Comparison of ENCODE assay signal across 8 cellular contexts in the genomic region with DNA sequence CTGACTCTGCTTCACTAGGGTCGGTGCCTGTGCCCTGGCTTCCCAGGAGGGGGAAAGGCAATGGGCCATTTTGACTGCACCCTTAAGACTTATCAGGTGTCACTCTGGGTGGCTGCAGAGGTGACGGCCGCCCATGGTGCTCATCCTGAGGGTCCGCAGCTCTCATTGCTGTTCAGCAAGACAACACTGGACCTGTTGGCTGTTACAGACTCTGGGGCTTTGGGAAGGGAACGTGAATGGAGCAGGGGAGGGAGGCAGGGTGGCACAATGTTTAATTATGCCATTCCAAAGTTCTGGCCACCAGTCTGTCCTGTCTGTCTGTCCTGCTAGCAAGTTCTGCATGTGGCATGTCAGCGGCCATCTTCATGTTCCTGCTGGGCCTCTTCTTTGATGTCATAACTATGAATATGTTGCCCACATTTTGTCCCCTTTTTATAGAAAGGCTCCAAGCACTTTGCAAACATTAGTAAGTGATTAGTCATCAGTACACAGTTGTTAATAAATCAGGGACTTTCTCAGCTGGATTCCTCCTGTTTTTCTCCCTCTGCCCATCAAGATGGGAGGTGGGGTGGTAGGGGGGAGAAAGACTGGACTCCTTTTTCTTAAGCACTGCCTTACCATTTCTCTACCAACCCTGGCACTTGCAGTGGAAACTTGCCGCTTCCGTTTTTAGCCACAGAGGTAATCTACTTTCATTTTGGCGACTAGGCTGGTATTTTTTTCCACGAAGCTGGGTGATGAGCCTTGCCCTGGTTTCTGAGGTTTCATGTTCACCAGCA.
DNase-seq lines count a peak whose midpoint lies in the region; ATAC-seq and TF ChIP-seq lines count a peak whose summit lies in the region.

No MANE protein-coding gene starts in this region.

- H3K4me2 ChIP-seq in OCI-LY3 (ENCODE audit: low read length): peak overlapping the region; percentile 70

- TF ChIP-seq CTCF in GM12864 (IDR thresholded peaks at IDR 0.05; ENCODE audit: low read depth, low read length, missing control alignments): no peak
- TF ChIP-seq CTCF in OCI-LY3 (IDR thresholded peaks at IDR 0.05; ENCODE audit: low read depth, low read length): no peak
- TF ChIP-seq CTCF in heart left ventricle (IDR thresholded peaks at IDR 0.05): no peak
- TF ChIP-seq CTCF in BE2C (IDR thresholded peaks at IDR 0.05; ENCODE audit: low read depth, low read length): no peak

- no peak for TF ChIP-seq POLR2A in heart left ventricle (IDR thresholded peaks at IDR 0.05)

- H3K27me3 ChIP-seq in OCI-LY3 (ENCODE audit: low read depth, low read length) (peaks cover 22% of the 10 kb centered on the region), heart left ventricle (peaks cover 0 to 4% (median 0%) of the 10 kb centered on the region in 9 donors), BE2C (no peaks in the 10 kb centered on the region; the same call in 1 of the 2 replicates)

- 51 to 63% (median 58%) methylated on average over 9 to 10 of the region's 10 CpGs for WGBS in heart left ventricle, 4 donors

- intact Hi-C loops in heart left ventricle (cut with DNase I): no loop called here

- H3K9me3 Mint-ChIP-seq in activated T-cell treated with anti-CD3 and anti-CD28 coated beads, Interleukin-2, amount 50 U/mL, for 72 hours: no peaks in the 10 kb centered on the region

- POLR2A ChIA-PET in HEK293T (lab: Yijun Ruan, JAX): no interaction called here

- CTCF ChIA-PET in HEK293T (lab: Yijun Ruan, JAX): no interaction called here

- H3K4me1 Mint-ChIP-seq in activated T-cell treated with anti-CD3 and anti-CD28 coated beads, Interleukin-2, amount 50 U/mL, for 72 hours (ENCODE audit: low read depth): peaks cover 10% of the 10 kb centered on the region

- DNase-seq in GM12864 (ENCODE audit: low read depth) (peak; percentile 45), heart left ventricle (peak in 4 of 5 donors; percentile 27 to 48 (median 38)), BE2C (no peak), HEK293T (ENCODE audit: extremely low spot score) (no peak)
- DNase-seq in activated T-cell treated with anti-CD3 and anti-CD28 coated beads, Interleukin-2, amount 50 U/mL, for 72 hours: peak; percentile 74 to 83
- DNase-seq in stimulated activated CD4-positive, alpha-beta T cell treated with anti-CD3 and anti-CD28 coated beads, Interleukin-1b, Interleukin-23, amount 100 ng/mL, for 24 hours (ENCODE audit: low read depth in 4 of 4, low spot score in 1 of 4): peak; percentile 39 to 57 (median 52)

- H4K20me1 ChIP-seq in OCI-LY3 (ENCODE audit: insufficient read depth, low read length): no peaks in the 10 kb centered on the region

- H3K36me3 ChIP-seq in OCI-LY3 (replicated peaks; ENCODE audit: low read depth, low read length): no peaks in the 10 kb centered on the region
- no peaks in the 10 kb centered on the region for H3K36me3 ChIP-seq in heart left ventricle
- no peaks in the 10 kb centered on the region for H3K36me3 ChIP-seq in BE2C

- no peak overlapping the region for H3K4me3 Mint-ChIP-seq in activated T-cell treated with anti-CD3 and anti-CD28 coated beads, Interleukin-2, amount 50 U/mL, for 72 hours

- H3K79me2 ChIP-seq in OCI-LY3 (ENCODE audit: low read length): no peaks in the 10 kb centered on the region

- H3K36me3 Mint-ChIP-seq in activated T-cell treated with anti-CD3 and anti-CD28 coated beads, Interleukin-2, amount 50 U/mL, for 72 hours (ENCODE audit: insufficient read depth in 2 of 2): no peaks in the 10 kb centered on the region

- peak; percentile 84 for ATAC-seq in HG02759 (IDR thresholded peaks at IDR 0.05; ENCODE audit: unreplicated experiment)
- ATAC-seq in activated T-cell treated with anti-CD3 and anti-CD28 coated beads, Interleukin-2, amount 50 U/mL, for 72 hours (replicated peaks in 1 of 2): peak; percentile 61 to 66
- ATAC-seq in heart left ventricle: peak in 3 of 4 donors; percentile 44 to 79 (median 77)

- H3K27ac Mint-ChIP-seq in activated T-cell treated with anti-CD3 and anti-CD28 coated beads, Interleukin-2, amount 50 U/mL, for 72 hours: no peak overlapping the region

- peak overlapping the region; percentile 11; the same call in 1 of the 2 replicates for H3K27ac ChIP-seq in OCI-LY3 (ENCODE audit: low read length)
- peak overlapping the region in 6 of 12 donors; percentile 25 to 62 (median 54) for H3K27ac ChIP-seq in heart left ventricle

- peak overlapping the region; percentile 72 for H2AFZ ChIP-seq in OCI-LY3 (ENCODE audit: low read depth, low read length)

- H3K4me3 ChIP-seq in GM12864 (ENCODE audit: low read depth, low read length) (peak overlapping the region; percentile 12; the same call in 1 of the 2 replicates), OCI-LY3 (ENCODE audit: low read length) (peak overlapping the region; percentile 69), heart left ventricle (peak overlapping the region in 7 of 12 donors; percentile 3 to 36 (median 28)), BE2C (ENCODE audit: low read depth, low read length) (no peak overlapping the region)

- H3K27me3 Mint-ChIP-seq in activated T-cell treated with anti-CD3 and anti-CD28 coated beads, Interleukin-2, amount 50 U/mL, for 72 hours (ENCODE audit: low read depth): peaks cover 6% of the 10 kb centered on the region

- peak overlapping the region; percentile 33 for H3K9ac ChIP-seq in OCI-LY3 (ENCODE audit: low read length)

- H3K4me1 ChIP-seq in OCI-LY3 (ENCODE audit: low read length) (peaks cover 15% of the 10 kb centered on the region), heart left ventricle (peaks cover 0 to 16% (median 0%) of the 10 kb centered on the region in 12 donors), BE2C (no peaks in the 10 kb centered on the region; the same call in 1 of the 2 replicates)

- no peaks in the 10 kb centered on the region for H3K9me3 ChIP-seq in OCI-LY3 (ENCODE audit: insufficient read depth, low read length)
- H3K9me3 ChIP-seq in heart left ventricle: no peaks in the 10 kb centered on the region
- no peaks in the 10 kb centered on the region for H3K9me3 ChIP-seq in BE2C

TF ChIP-seq in HEK293T, 16 proteins besides CTCF, POLR2A, EP300 and RAD21:
- no peak for TF ChIP-seq HDGF (IDR thresholded peaks at IDR 0.05; ENCODE audit: borderline replicate concordance)
- TF ChIP-seq, protein P1, sequence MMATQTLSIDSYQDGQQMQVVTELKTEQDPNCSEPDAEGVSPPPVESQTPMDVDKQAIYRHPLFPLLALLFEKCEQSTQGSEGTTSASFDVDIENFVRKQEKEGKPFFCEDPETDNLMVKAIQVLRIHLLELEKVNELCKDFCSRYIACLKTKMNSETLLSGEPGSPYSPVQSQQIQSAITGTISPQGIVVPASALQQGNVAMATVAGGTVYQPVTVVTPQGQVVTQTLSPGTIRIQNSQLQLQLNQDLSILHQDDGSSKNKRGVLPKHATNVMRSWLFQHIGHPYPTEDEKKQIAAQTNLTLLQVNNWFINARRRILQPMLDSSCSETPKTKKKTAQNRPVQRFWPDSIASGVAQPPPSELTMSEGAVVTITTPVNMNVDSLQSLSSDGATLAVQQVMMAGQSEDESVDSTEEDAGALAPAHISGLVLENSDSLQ (IDR thresholded peaks at IDR 0.05): no peak

Comparison
In these comparisons a context has a peak if more than half of its experiments do, and no peak if none do; other contexts are left out.
1. DNase-seq: peak in GM12864 (single experiment), activated T-cell treated with anti-CD3 and anti-CD28 coated beads, Interleukin-2, amount 50 U/mL, for 72 hours (2 of 2), heart left ventricle (4 of 5) and stimulated activated CD4-positive, alpha-beta T cell treated with anti-CD3 and anti-CD28 coated beads, Interleukin-1b, Interleukin-23, amount 100 ng/mL, for 24 hours (4 of 4); none in BE2C (single experiment) and HEK293T (single experiment).
2. Peak in every context shown above with its lines, with median percentiles within 50 percentile points of each other: ATAC-seq.